Comparison of ENCODE assay signal across 14 cellular contexts in genomic region chr7:132751282-132751647, GRCh38.
"Had no signal": no experiment of that assay in that cellular context is flagged by ENCODE, and none has a peak within 500 bp of the region (broad histone marks: within the 10 kb centered on the region; RNA-seq: fewer than 3 reads in every experiment).

No MANE protein-coding gene starts in this region.

- H3K9ac ChIP-seq: parathyroid adenoma had no signal

- H3K27me3 ChIP-seq: adrenal gland had no signal

- H3K9me3 Mint-ChIP-seq: activated T-helper 17 cell treated with anti-CD3 and anti-CD28 coated beads, Interleukin-2, amount 50 U/mL, for 72 hours had no signal

- H3K36me3 ChIP-seq: adrenal gland, transverse colon had no signal

- DNase-seq: activated CD4-positive, alpha-beta T cell treated with anti-CD3 and anti-CD28 coated beads, Interleukin-2, amount 10 ng/mL, durations not matched to agents 7 days and 5 days; activated CD4-positive, CD25-positive, alpha-beta regulatory T cell; activated CD8-positive, alpha-beta memory T cell treated with anti-CD3 and anti-CD28 coated beads for 24 hours; activated naive CD4-positive, alpha-beta T cell treated with anti-CD3 and anti-CD28 coated beads, Interleukin-2, amount 50 U/mL, for 16 hours; adrenal gland; islet precursor cell; left ventricle myocardium superior; small intestine; T-helper 17 cell; transverse colon had no signal

- H3K4me3 ChIP-seq: adrenal gland, transverse colon had no signal

- H3K4me1 Mint-ChIP-seq: activated CD4-positive, alpha-beta T cell treated with anti-CD3 and anti-CD28 coated beads, Interleukin-2, amount 10 ng/mL, durations not matched to agents 7 days and 5 days; activated T-helper 17 cell treated with anti-CD3 and anti-CD28 coated beads, Interleukin-2, amount 50 U/mL, for 72 hours had no signal

- H2AFZ ChIP-seq: parathyroid adenoma had no signal

- H3K27ac Mint-ChIP-seq: activated CD4-positive, alpha-beta T cell treated with anti-CD3 and anti-CD28 coated beads, Interleukin-2, amount 10 ng/mL, durations not matched to agents 7 days and 5 days; activated T-helper 17 cell treated with anti-CD3 and anti-CD28 coated beads, Interleukin-2, amount 50 U/mL, for 72 hours; dendritic cell treated with granulocyte-macrophage colony-stimulating factor and Interleukin-4, amounts not matched to agents 40 ng/mL and 50 ng/mL, for 4 days; T-helper 17 cell had no signal

- FAIRE-seq: small intestine had no signal

- H3K79me2 ChIP-seq: parathyroid adenoma had no signal

- H3K4me1 ChIP-seq: adrenal gland, transverse colon had no signal

- H3K4me3 Mint-ChIP-seq: activated CD4-positive, alpha-beta T cell treated with anti-CD3 and anti-CD28 coated beads, Interleukin-2, amount 10 ng/mL, durations not matched to agents 7 days and 5 days; activated T-helper 17 cell treated with anti-CD3 and anti-CD28 coated beads, Interleukin-2, amount 50 U/mL, for 72 hours; dendritic cell treated with granulocyte-macrophage colony-stimulating factor and Interleukin-4, amounts not matched to agents 40 ng/mL and 50 ng/mL, for 4 days had no signal

- ATAC-seq: activated T-helper 17 cell treated with anti-CD3 and anti-CD28 coated beads, Interleukin-2, amount 50 U/mL, for 72 hours; left ventricle myocardium superior; T-helper 17 cell had no signal

- H3K36me3 Mint-ChIP-seq: brain had no signal

- H3K27ac ChIP-seq: adrenal gland, parathyroid adenoma, transverse colon had no signal

- H3K9me3 ChIP-seq: adrenal gland, transverse colon had no signal

- H3K27me3 Mint-ChIP-seq: activated CD4-positive, alpha-beta T cell treated with anti-CD3 and anti-CD28 coated beads, Interleukin-2, amount 10 ng/mL, durations not matched to agents 7 days and 5 days had no signal
